ENCODE assay signal across 15 cellular contexts in the genomic region with DNA sequence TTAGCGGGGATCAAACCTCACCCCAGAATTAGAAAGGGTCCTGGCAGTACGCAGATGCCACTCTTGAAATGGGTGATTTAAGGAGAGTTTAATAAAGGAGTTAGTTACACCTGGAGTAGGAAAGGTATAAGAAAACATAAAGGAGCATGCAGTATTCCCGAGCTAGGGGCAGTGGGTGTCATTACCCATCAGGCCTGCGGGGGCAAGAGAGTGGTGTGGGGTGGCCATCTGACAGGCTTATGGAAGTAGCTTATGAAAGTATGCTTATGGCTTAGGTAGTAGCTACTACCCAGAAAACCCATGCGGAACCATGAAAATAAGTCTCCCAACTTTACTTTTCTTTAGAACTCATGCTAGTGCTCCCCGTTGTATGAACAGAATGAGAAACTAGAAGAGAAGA.
DNase-seq lines count a peak whose midpoint lies in the region; ATAC-seq and TF ChIP-seq lines count a peak whose summit lies in the region.
"Had no signal": no experiment of that assay in that cellular context is flagged by ENCODE, and none has a peak within 500 bp of the region (broad histone marks: within the 10 kb centered on the region; RNA-seq: fewer than 3 reads in every experiment).

No MANE protein-coding gene starts in this region.

- peaks cover 17% of the 10 kb centered on the region for H3K4me1 ChIP-seq in foreskin keratinocyte
- H3K4me1 ChIP-seq: ascending aorta had no signal

- H3K27me3 ChIP-seq in foreskin keratinocyte = no peaks in the 10 kb centered on the region
- H3K27me3 ChIP-seq: ascending aorta had no signal

- peak; percentile 8 for DNase-seq in NCI-H69 (lab: John Stamatoyannopoulos, UW)
- DNase-seq in foreskin keratinocyte = no peak
- DNase-seq in Ammon's horn (ENCODE audit: low spot score) = no peak
- DNase-seq in AML-193 (lab: John Stamatoyannopoulos, UW) = no peak
- DNase-seq: effector memory CD8-positive, alpha-beta T cell; mucosa of descending colon; NCI-H1048; NCI-H748 treated with DMSO at 0.1 percent for 48 hours; stimulated activated naive CD8-positive, alpha-beta T cell treated with anti-CD3 and anti-CD28 coated beads, Interleukin-15, Interleukin-2, amounts not matched to agents 100 U/mL and 50 U/mL, for 24 hours had no signal

- TF ChIP-seq CTCF in 22Rv1 (IDR thresholded peaks at IDR 0.05) (peak; percentile 12; the same call in 1 of the 2 replicates), GM12873 (IDR thresholded peaks at IDR 0.05; ENCODE audit: insufficient read depth, low read depth, low read length, missing control alignments) (peak; percentile 31), foreskin keratinocyte (conservative IDR thresholded peaks at IDR 0.05) (peak; percentile 26)

- H3K27ac ChIP-seq in 22Rv1 (no peak overlapping the region), foreskin keratinocyte (no peak overlapping the region)
- H3K27ac ChIP-seq: ascending aorta, SK-N-MC had no signal

- ATAC-seq in foreskin keratinocyte (peak; percentile 27), GM21723 (IDR thresholded peaks at IDR 0.05; ENCODE audit: unreplicated experiment) (no peak), HG02885 (IDR thresholded peaks at IDR 0.05; ENCODE audit: poor library complexity, unreplicated experiment) (no peak)
- ATAC-seq: effector memory CD8-positive, alpha-beta T cell; mucosa of descending colon; stimulated activated naive CD8-positive, alpha-beta T cell treated with anti-CD3 and anti-CD28 coated beads, Interleukin-15, Interleukin-2, amounts not matched to agents 100 U/mL and 50 U/mL, for 24 hours had no signal
